Comparison of ENCODE assay signal across 35 cellular contexts in the genomic region with DNA sequence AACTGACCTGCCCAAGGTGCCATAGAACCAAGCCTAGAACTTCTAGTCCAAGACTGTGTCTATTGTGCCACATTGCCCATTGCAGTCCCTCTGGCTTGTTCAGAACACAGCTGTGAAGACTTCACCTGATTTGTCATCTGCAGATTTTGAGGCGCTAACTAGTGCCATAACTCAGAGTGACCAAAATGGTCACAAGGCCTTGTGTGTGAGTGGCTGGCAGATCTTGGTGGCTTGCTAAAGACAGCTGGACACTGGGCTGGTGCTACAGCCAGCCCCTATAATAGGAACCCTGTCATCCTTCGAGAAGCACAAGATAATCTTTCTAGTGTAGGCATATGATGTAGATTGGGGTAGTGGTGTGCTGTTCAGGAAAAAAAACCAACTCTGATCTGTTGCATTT.
"Had no signal": no experiment of that assay in that cellular context is flagged by ENCODE, and none has a peak within 500 bp of the region (broad histone marks: within the 10 kb centered on the region; RNA-seq: fewer than 3 reads in every experiment).

No MANE protein-coding gene starts in this region.

- DNase-seq: Kasumi-1, MG63, MM.1S, MV-4-11, NCI-H1048, NCI-H1092, NCI-H1092 treated with DMSO at 0.1 percent for 48 hours, NCI-H1105, NCI-H1105 treated with DMSO at 0.1 percent for 48 hours, NCI-H1417, NCI-H1417 treated with DMSO at 0.1 percent for 48 hours, NCI-H1436, NCI-H1436 treated with DMSO at 0.1 percent for 48 hours, NCI-H146, NCI-H1694, NCI-H1694 treated with DMSO at 0.1 percent for 48 hours, NCI-H187, NCI-H187 treated with DMSO at 0.1 percent for 48 hours, NCI-H1930, NCI-H2029, NCI-H2029 treated with DMSO at 0.1 percent for 48 hours, NCI-H2081, NCI-H2081 treated with DMSO at 0.1 percent for 48 hours, NCI-H2107, NCI-H2171, NCI-H2171 treated with DMSO at 0.1 percent for 48 hours, NCI-H2227 treated with DMSO at 0.1 percent for 48 hours, NCI-H226, NCI-H345, NCI-H446, NCI-H446 treated with DMSO at 0.1 percent for 48 hours, NCI-H510A, NCI-H510A treated with DMSO at 0.1 percent for 48 hours, NCI-H524, NCI-H524 treated with DMSO at 0.1 percent for 48 hours had no signal

- H3K36me3 ChIP-seq: MG63 had no signal

- H3K9me3 ChIP-seq: MG63 had no signal

- H3K27me3 ChIP-seq: MG63 had no signal

- H3K4me3 ChIP-seq: MG63 had no signal
